ENCODE assay signal across 1 cellular context in genomic region chr3:136498919-136499447, GRCh38.
TF ChIP-seq lines count a peak whose summit lies in the region.

No MANE protein-coding gene starts in this region.

TF ChIP-seq in HepG2, 621 proteins besides CTCF, POLR2A, EP300 and RAD21 (continued from another document and continues in another):
- peak; percentile 58; the same call in 1 of the 2 replicates for TF ChIP-seq SIX4 (CRISPR knock-in tag; IDR thresholded peaks at IDR 0.05)
- peak; percentile 98 for TF ChIP-seq ZMYM3 (CRISPR knock-in tag; IDR thresholded peaks at IDR 0.05)
- TF ChIP-seq, protein P1, sequence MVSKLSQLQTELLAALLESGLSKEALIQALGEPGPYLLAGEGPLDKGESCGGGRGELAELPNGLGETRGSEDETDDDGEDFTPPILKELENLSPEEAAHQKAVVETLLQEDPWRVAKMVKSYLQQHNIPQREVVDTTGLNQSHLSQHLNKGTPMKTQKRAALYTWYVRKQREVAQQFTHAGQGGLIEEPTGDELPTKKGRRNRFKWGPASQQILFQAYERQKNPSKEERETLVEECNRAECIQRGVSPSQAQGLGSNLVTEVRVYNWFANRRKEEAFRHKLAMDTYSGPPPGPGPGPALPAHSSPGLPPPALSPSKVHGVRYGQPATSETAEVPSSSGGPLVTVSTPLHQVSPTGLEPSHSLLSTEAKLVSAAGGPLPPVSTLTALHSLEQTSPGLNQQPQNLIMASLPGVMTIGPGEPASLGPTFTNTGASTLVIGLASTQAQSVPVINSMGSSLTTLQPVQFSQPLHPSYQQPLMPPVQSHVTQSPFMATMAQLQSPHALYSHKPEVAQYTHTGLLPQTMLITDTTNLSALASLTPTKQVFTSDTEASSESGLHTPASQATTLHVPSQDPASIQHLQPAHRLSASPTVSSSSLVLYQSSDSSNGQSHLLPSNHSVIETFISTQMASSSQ (IDR thresholded peaks at IDR 0.05; ENCODE audit: low read depth), result peak; percentile 52; the same call in 1 of the 2 replicates
- TF ChIP-seq, protein P1 (CRISPR knock-in tag; IDR thresholded peaks at IDR 0.05; ENCODE audit: borderline replicate concordance), result peak; percentile 78
- peak; percentile 91 for TF ChIP-seq ZNF264 (CRISPR knock-in tag; IDR thresholded peaks at IDR 0.05)
- TF ChIP-seq CERS6 (CRISPR knock-in tag; IDR thresholded peaks at IDR 0.05), result no peak
- TF ChIP-seq RFXANK (CRISPR knock-in tag; IDR thresholded peaks at IDR 0.05), result no peak
- TF ChIP-seq TOPORS (CRISPR knock-in tag; IDR thresholded peaks at IDR 0.05), result 0 out of 2 replicates have a peak, but pooled peaks have one; percentile 55
- TF ChIP-seq ZNF274 (CRISPR knock-in tag; IDR thresholded peaks at IDR 0.05), result no peak
- 0 out of 2 replicates have a peak, but pooled peaks have one; percentile 39 for TF ChIP-seq TGIF2 (CRISPR knock-in tag; IDR thresholded peaks at IDR 0.05)
- no peak for TF ChIP-seq REST (IDR thresholded peaks at IDR 0.05; ENCODE audit: borderline replicate concordance in 1 of 2, low read depth in 1 of 2, low read length in 2 of 2)
- TF ChIP-seq HOXD1 (CRISPR knock-in tag; IDR thresholded peaks at IDR 0.05), result no peak
- no peak for TF ChIP-seq ELF4 (CRISPR knock-in tag; IDR thresholded peaks at IDR 0.05; ENCODE audit: borderline replicate concordance)
- TF ChIP-seq CEBPG (CRISPR knock-in tag; IDR thresholded peaks at IDR 0.05), result peak; percentile 97
- TF ChIP-seq ZC3H13 (CRISPR knock-in tag; IDR thresholded peaks at IDR 0.05), result no peak
- TF ChIP-seq HDAC2 (CRISPR knock-in tag; IDR thresholded peaks at IDR 0.05), result peak; percentile 91
- TF ChIP-seq CHD4 (IDR thresholded peaks at IDR 0.05; ENCODE audit: borderline replicate concordance, low read length), result peak; percentile 63; the same call in 1 of the 2 replicates
- TF ChIP-seq ZNF850 (CRISPR knock-in tag; conservative IDR thresholded peaks at IDR 0.05), result no peak
- TF ChIP-seq, protein P2, sequence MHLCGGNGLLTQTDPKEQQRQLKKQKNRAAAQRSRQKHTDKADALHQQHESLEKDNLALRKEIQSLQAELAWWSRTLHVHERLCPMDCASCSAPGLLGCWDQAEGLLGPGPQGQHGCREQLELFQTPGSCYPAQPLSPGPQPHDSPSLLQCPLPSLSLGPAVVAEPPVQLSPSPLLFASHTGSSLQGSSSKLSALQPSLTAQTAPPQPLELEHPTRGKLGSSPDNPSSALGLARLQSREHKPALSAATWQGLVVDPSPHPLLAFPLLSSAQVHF (CRISPR knock-in tag; IDR thresholded peaks at IDR 0.05), result no peak
- no peak for TF ChIP-seq SETDB1 (CRISPR knock-in tag; IDR thresholded peaks at IDR 0.05; ENCODE audit: borderline replicate concordance)
- no peak for TF ChIP-seq AKNA (CRISPR knock-in tag; IDR thresholded peaks at IDR 0.05; ENCODE audit: borderline replicate concordance)
- 0 out of 2 replicates have a peak, but pooled peaks have one; percentile 34 for TF ChIP-seq ATF1 (CRISPR knock-in tag; IDR thresholded peaks at IDR 0.05)
- no peak for TF ChIP-seq ZNF337 (CRISPR knock-in tag; IDR thresholded peaks at IDR 0.05; ENCODE audit: borderline replicate concordance, low read depth)
- no peak for TF ChIP-seq ZNF598 (CRISPR knock-in tag; IDR thresholded peaks at IDR 0.05; ENCODE audit: borderline replicate concordance)
- TF ChIP-seq YEATS4 (CRISPR knock-in tag; IDR thresholded peaks at IDR 0.05; ENCODE audit: borderline replicate concordance), result 0 out of 2 replicates have a peak, but pooled peaks have one; percentile 48
- no peak for TF ChIP-seq ZEB1 (IDR thresholded peaks at IDR 0.05; ENCODE audit: insufficient replicate concordance, low read depth)
- peak; percentile 69; the same call in 1 of the 2 replicates for TF ChIP-seq KMT2A (CRISPR knock-in tag; IDR thresholded peaks at IDR 0.05)
- no peak for TF ChIP-seq HCFC1 (IDR thresholded peaks at IDR 0.05; ENCODE audit: low read depth, low read length)
- TF ChIP-seq ZNF343 (CRISPR knock-in tag; IDR thresholded peaks at IDR 0.05), result no peak
- TF ChIP-seq ATRX (CRISPR knock-in tag; IDR thresholded peaks at IDR 0.05; ENCODE audit: borderline replicate concordance), result no peak
- no peak for TF ChIP-seq ZFP36 (IDR thresholded peaks at IDR 0.05; ENCODE audit: borderline replicate concordance, low read depth, low read length, partially characterized antibody)
- no peak for TF ChIP-seq WIZ (CRISPR knock-in tag; IDR thresholded peaks at IDR 0.05)
- TF ChIP-seq CEBPB (IDR thresholded peaks at IDR 0.05; ENCODE audit: borderline replicate concordance, low read depth, low read length), result peak; percentile 95
- no peak for TF ChIP-seq POLR2G (IDR thresholded peaks at IDR 0.05; ENCODE audit: low read depth, low read length)
- 0 out of 2 replicates have a peak, but pooled peaks have one; percentile 47 for TF ChIP-seq E2F1 (CRISPR knock-in tag; IDR thresholded peaks at IDR 0.05)
- 0 out of 2 replicates have a peak, but pooled peaks have one; percentile 61 for TF ChIP-seq TP53 (CRISPR knock-in tag; conservative IDR thresholded peaks at IDR 0.05)
- no peak for TF ChIP-seq DNMT1 (CRISPR knock-in tag; IDR thresholded peaks at IDR 0.05)
- peak; percentile 38; the same call in 1 of the 2 replicates for TF ChIP-seq ZNF232 (CRISPR knock-in tag; IDR thresholded peaks at IDR 0.05; ENCODE audit: borderline replicate concordance)
- peak; percentile 84 for TF ChIP-seq SKI (IDR thresholded peaks at IDR 0.05; ENCODE audit: partially characterized antibody)
- no peak for TF ChIP-seq MTA3 (CRISPR knock-in tag; IDR thresholded peaks at IDR 0.05)
- TF ChIP-seq, protein P3, sequence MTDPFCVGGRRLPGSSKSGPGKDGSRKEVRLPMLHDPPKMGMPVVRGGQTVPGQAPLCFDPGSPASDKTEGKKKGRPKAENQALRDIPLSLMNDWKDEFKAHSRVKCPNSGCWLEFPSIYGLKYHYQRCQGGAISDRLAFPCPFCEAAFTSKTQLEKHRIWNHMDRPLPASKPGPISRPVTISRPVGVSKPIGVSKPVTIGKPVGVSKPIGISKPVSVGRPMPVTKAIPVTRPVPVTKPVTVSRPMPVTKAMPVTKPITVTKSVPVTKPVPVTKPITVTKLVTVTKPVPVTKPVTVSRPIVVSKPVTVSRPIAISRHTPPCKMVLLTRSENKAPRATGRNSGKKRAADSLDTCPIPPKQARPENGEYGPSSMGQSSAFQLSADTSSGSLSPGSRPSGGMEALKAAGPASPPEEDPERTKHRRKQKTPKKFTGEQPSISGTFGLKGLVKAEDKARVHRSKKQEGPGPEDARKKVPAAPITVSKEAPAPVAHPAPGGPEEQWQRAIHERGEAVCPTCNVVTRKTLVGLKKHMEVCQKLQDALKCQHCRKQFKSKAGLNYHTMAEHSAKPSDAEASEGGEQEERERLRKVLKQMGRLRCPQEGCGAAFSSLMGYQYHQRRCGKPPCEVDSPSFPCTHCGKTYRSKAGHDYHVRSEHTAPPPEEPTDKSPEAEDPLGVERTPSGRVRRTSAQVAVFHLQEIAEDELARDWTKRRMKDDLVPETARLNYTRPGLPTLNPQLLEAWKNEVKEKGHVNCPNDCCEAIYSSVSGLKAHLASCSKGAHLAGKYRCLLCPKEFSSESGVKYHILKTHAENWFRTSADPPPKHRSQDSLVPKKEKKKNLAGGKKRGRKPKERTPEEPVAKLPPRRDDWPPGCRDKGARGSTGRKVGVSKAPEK (CRISPR knock-in tag; IDR thresholded peaks at IDR 0.05; ENCODE audit: borderline replicate concordance), result no peak
- no peak for TF ChIP-seq ZMAT3 (CRISPR knock-in tag; conservative IDR thresholded peaks at IDR 0.05)
